ENCODE assay signal across 9 cellular contexts in genomic region chr10:110774069-110775021, GRCh38.
A peak's percentile ranks its signal among the peaks of the same experiment; 100 is the strongest.
DNase-seq lines count a peak whose midpoint lies in the region; ATAC-seq, FAIRE-seq and TF ChIP-seq lines count a peak whose summit lies in the region.
"Had no signal": no experiment of that assay in that cellular context is flagged by ENCODE, and none has a peak within 500 bp of the region (broad histone marks: within the 10 kb centered on the region; RNA-seq: fewer than 3 reads in every experiment).

No MANE protein-coding gene starts in this region.

- no peak overlapping the region for H3K27ac ChIP-seq in left lung
- no peak overlapping the region for H3K27ac ChIP-seq in kidney (ENCODE audit: low read depth in 2 of 2, low read length in 2 of 2)

- DNase-seq in ELR (ENCODE audit: low read depth) (peak; percentile 87), HT1080 (ENCODE audit: low read depth) (peak; percentile 92), left lung (no peak), NCI-H526 treated with DMSO at 0.1 percent for 48 hours (lab: John Stamatoyannopoulos, UW) (no peak), kidney (no peak), NCI-H526 (lab: John Stamatoyannopoulos, UW) (no peak)
- DNase-seq in activated effector memory CD4-positive, alpha-beta T cell treated with anti-CD3 and anti-CD28 coated beads, Interleukin-2, amount 50 U/mL, for 16 hours, result peak; percentile 70
- DNase-seq: naive thymus-derived CD8-positive, alpha-beta T cell had no signal

- no peaks in the 10 kb centered on the region for H3K36me3 ChIP-seq in left lung
- no peaks in the 10 kb centered on the region for H3K36me3 ChIP-seq in kidney (ENCODE audit: control insufficient read depth in 1 of 2, insufficient read depth in 2 of 2, low read length in 2 of 2)

- H3K9ac ChIP-seq in kidney (ENCODE audit: low read length in 2 of 2), result no peak overlapping the region

- H3K27me3 ChIP-seq in left lung, result peaks cover 11 to 50% of the 10 kb centered on the region in 2 donors

- TF ChIP-seq CTCF in left lung (IDR thresholded peaks at IDR 0.05) (no peak), kidney (IDR thresholded peaks at IDR 0.05; ENCODE audit: borderline replicate concordance, extremely low read depth, insufficient read depth) (no peak)

- no peak for FAIRE-seq in kidney (lab: Jason Lieb, UNC)

- H3K9me3 ChIP-seq in left lung (no peaks in the 10 kb centered on the region), kidney (ENCODE audit: control insufficient read depth in 1 of 2, low read length in 2 of 2) (no peaks in the 10 kb centered on the region)

- ATAC-seq in GM21529 (IDR thresholded peaks at IDR 0.05; ENCODE audit: unreplicated experiment) (peak; percentile 96), left lung (peak; percentile 16)

- intact Hi-C loops in left lung (cut with DNase I) (no loop called here), kidney (cut with DNase I) (no loop called here)

- no peaks in the 10 kb centered on the region for H3K4me1 ChIP-seq in left lung
- H3K4me1 ChIP-seq in kidney (ENCODE audit: control insufficient read depth in 1 of 2, insufficient read depth in 1 of 2, low read depth in 1 of 2, low read length in 2 of 2), result no peaks in the 10 kb centered on the region

- H3K4me3 ChIP-seq in left lung, result no peak overlapping the region
- H3K4me3 ChIP-seq in kidney (ENCODE audit: low read length in 2 of 2), result no peak overlapping the region

Comparison
In these comparisons a context has a peak if more than half of its experiments do, and no peak if none do; other contexts are left out.
1. DNase-seq: peak in ELR (single experiment), HT1080 (single experiment) and activated effector memory CD4-positive, alpha-beta T cell treated with anti-CD3 and anti-CD28 coated beads, Interleukin-2, amount 50 U/mL, for 16 hours (single experiment); none in left lung (0 of 2), NCI-H526 treated with DMSO at 0.1 percent for 48 hours (single experiment), kidney (single experiment) and NCI-H526 (0 of 2).